8 cellular contexts compared by ENCODE assay signal in genomic region chr1:84271452-84272273, GRCh38. TPM values are rescaled to one million over a fixed set of nuclear protein-coding genes. Genes with fewer than 3 reads are reported as not detected.
A peak's percentile ranks its signal among the peaks of the same experiment; 100 is the strongest.
DNase-seq lines count a peak whose midpoint lies in the region; ATAC-seq and TF ChIP-seq lines count a peak whose summit lies in the region.

No MANE protein-coding gene starts in this region.

- TF ChIP-seq CTCF in GM13977 (IDR thresholded peaks at IDR 0.05; ENCODE audit: extremely low read depth, insufficient read depth, missing control alignments) (no peak), activated B cell treated with CpG ODN at 0.5 μM for 24 hours (IDR thresholded peaks at IDR 0.05) (no peak), uterus (IDR thresholded peaks at IDR 0.05) (no peak)

- H3K9me3 Mint-ChIP-seq in activated B cell treated with CpG ODN at 0.5 μM for 24 hours, result no peaks in the 10 kb centered on the region
- peaks cover 0 to 2% (median 0%) of the 10 kb centered on the region in 7 donors for H3K9me3 Mint-ChIP-seq in naive B cell

- intact Hi-C loops in activated B cell treated with CpG ODN at 0.5 μM for 24 hours (cut with micrococcal nuclease) (loop anchor here (1.0 to 10.0 kb wide), 3 partner anchors 27 to 197 kb away; no protein-coding TSS in a partner anchor), uterus (cut with DNase I; ENCODE audit: low total_unique reads) (no loop called here)

- ATAC-seq in GM21619 (IDR thresholded peaks at IDR 0.05; ENCODE audit: unreplicated experiment) (peak; percentile 95), activated B cell treated with CpG ODN at 0.5 μM for 24 hours (ENCODE audit: low read depth) (peak; percentile 95), naive B cell (ENCODE audit: low read depth in 2 of 2) (peak; percentile 95 to 96)

- in situ Hi-C loops in GM13977 (cut with MboI; ENCODE audit: low pct_unique_long_range_greater_than_20kb, low sequenced_read_pairs, unreplicated experiment), result no loop called here

- H3K9me3 ChIP-seq in uterus, result no peaks in the 10 kb centered on the region

- no peaks in the 10 kb centered on the region for H3K27me3 Mint-ChIP-seq in activated B cell treated with CpG ODN at 0.5 μM for 24 hours
- no peaks in the 10 kb centered on the region for H3K27me3 Mint-ChIP-seq in naive B cell

- peak overlapping the region; percentile 85 for H3K27ac Mint-ChIP-seq in activated B cell treated with CpG ODN at 0.5 μM for 24 hours
- peak overlapping the region in 5 of 6 donors; percentile 2 to 91 (median 26) for H3K27ac Mint-ChIP-seq in naive B cell

- no peak for TF ChIP-seq POLR2A in uterus (IDR thresholded peaks at IDR 0.05)

- DNase-seq in GM13977 (ENCODE audit: low spot score) (peak; percentile 53), HT1080 (ENCODE audit: low read depth) (peak; percentile 61), activated B cell treated with CpG ODN at 0.5 μM for 24 hours (no peak), naive B cell (peak; percentile 33), uterus (no peak), DMS114 treated with DMSO at 0.1 percent for 48 hours (lab: John Stamatoyannopoulos, UW; ENCODE audit: unreplicated experiment) (no peak), amygdala (lab: John Stamatoyannopoulos, UW) (no peak)

- H3K4me3 Mint-ChIP-seq in activated B cell treated with CpG ODN at 0.5 μM for 24 hours (peak overlapping the region; percentile 60), naive B cell (peak overlapping the region in 7 of 8 donors; percentile 45 to 84 (median 55))

- no peak overlapping the region for H3K27ac ChIP-seq in uterus

- H3K36me3 Mint-ChIP-seq in activated B cell treated with CpG ODN at 0.5 μM for 24 hours (ENCODE audit: low read depth), result no peaks in the 10 kb centered on the region
- no peaks in the 10 kb centered on the region for H3K36me3 Mint-ChIP-seq in naive B cell

- POLR2A ChIA-PET in activated B cell treated with CpG ODN at 0.5 μM for 24 hours (lab: Charles Lee), result no interaction called here

- no peak overlapping the region for H3K4me3 ChIP-seq in uterus

- CTCF ChIA-PET in activated B cell treated with CpG ODN at 0.5 μM for 24 hours (lab: Charles Lee), result interaction anchor here (1.2 kb wide), 1 partner anchor 19 kb away, joined by 3 read pairs; no protein-coding TSS in a partner anchor

- H3K36me3 ChIP-seq in uterus, result no peaks in the 10 kb centered on the region

- no peaks in the 10 kb centered on the region for H3K4me1 ChIP-seq in uterus

- no peaks in the 10 kb centered on the region for H3K27me3 ChIP-seq in uterus

- H3K4me1 Mint-ChIP-seq in activated B cell treated with CpG ODN at 0.5 μM for 24 hours (peaks cover 25% of the 10 kb centered on the region), naive B cell (peaks cover 16 to 22% (median 21%) of the 10 kb centered on the region in 3 donors)

RNA-seq across cellular contexts. Expression of gene SAMD13, which starts 29.8 kb away (rescaled TPM):
- 0.47 and 0.79 TPM in 2 replicates for total RNA-seq in HT1080 (2014; rRNA removed; shearing (Covaris generic))
- 1.2 and 1.4 TPM in 2 replicates for polyA plus RNA-seq in HT1080 (2015; cell fraction: cytosol; rRNA removed)
- polyA plus RNA-seq in HT1080 (2015; cell fraction: nucleus; rRNA removed), result 0.22 and 1.6 TPM in 2 replicates
- total RNA-seq in activated B cell treated with CpG ODN at 0.5 μM for 24 hours, result 0.18 TPM in 1 of 2 replicates, not detected in the other
- polyA plus RNA-seq in naive B cell (ENCODE audit: low read depth in 6 of 6), result under 1 TPM in 3 of 6 donors, not detected in 3; 0.53 to 0.70 (median 0.55) TPM
- total RNA-seq in uterus, result 1 to 10 TPM in 2 of 4 donors, under 1 TPM in 1, not detected in 1; 0.77 to 5.7 (median 1.8) TPM

Comparison
In these comparisons a context has a peak if more than half of its experiments do, and no peak if none do; other contexts are left out.
1. DNase-seq: peak in GM13977 (single experiment), HT1080 (single experiment) and naive B cell (single experiment); none in activated B cell treated with CpG ODN at 0.5 μM for 24 hours (single experiment), uterus (0 of 2), DMS114 treated with DMSO at 0.1 percent for 48 hours (single experiment) and amygdala (0 of 56).
2. Peak in every context shown above with its lines, with median percentiles within 50 percentile points of each other: ATAC-seq.